In the genomic region with DNA sequence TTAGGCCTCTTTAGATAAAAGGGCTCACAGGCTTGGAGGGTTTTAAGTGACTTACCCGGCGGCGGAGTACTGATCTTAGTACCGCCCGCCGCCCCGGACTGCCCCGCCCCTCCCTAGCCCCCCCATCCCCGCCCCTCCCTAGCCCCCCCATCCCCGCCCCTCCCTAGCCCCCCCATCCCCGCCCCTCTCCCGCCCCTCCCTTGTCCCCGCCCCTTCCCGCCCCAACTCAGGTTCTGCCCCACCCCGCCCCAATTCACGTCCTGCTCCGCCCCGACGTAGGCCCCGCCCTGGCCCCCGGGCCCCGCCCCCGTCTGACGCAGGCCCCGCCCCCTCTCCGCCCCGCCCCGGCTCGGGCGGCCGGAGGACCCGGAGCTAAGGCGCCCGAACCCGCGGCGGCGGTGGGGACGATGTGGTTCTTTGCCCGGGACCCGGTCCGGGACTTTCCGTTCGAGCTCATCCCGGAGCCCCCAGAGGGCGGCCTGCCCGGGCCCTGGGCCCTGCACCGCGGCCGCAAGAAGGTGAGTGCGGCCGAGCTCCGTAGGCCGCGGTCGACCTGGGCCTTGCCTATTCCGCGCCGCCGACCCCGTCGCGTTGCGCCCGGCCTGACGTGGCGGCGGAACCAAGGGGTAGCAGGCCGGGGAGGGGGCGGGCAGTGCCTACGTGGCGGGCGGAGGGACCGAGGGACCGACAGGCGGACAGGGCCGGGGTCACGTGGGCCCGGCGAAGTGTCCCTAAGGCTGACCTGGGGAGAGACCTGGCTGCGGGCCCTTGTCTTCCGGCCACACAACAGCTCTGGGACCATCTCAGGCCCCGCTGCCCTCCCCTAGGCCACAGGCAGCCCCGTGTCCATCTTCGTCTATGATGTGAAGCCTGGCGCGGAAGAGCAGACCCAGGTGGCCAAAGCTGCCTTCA, we compare ENCODE assay signal across 1 cellular context.
TF ChIP-seq lines count a peak whose summit lies in the region.

TSS of gene SCYL1 (plus strand) at position 337 of the 912 bp plus-strand sequence. CDS start at position 408, 71 bp downstream.

TF ChIP-seq in HCT116, 20 proteins besides CTCF, POLR2A, EP300 and RAD21 (continued from another document):
- TF ChIP-seq REST (IDR thresholded peaks at IDR 0.05; ENCODE audit: low read depth) (no peak), FOSL1 (IDR thresholded peaks at IDR 0.05; ENCODE audit: low read depth) (no peak), ZFX (IDR thresholded peaks at IDR 0.05) (peak; percentile 100), ZNF274 (IDR thresholded peaks at IDR 0.05; ENCODE audit: low read depth, low read length) (no peak), MAX (IDR thresholded peaks at IDR 0.05) (no peak), ATF3 (IDR thresholded peaks at IDR 0.05) (no peak), EZH2 (IDR thresholded peaks at IDR 0.05) (no peak), CEBPB (IDR thresholded peaks at IDR 0.05; ENCODE audit: low read depth) (no peak), POLR2AphosphoS5 (IDR thresholded peaks at IDR 0.05; ENCODE audit: low read depth, low read length) (peak; percentile 61), YY1 (IDR thresholded peaks at IDR 0.05; ENCODE audit: extremely low read depth, insufficient replicate concordance, low read depth, low read length) (no peak)
TF ChIP-seq in HCT116: peak in this region for 3.
